In the genomic region with DNA sequence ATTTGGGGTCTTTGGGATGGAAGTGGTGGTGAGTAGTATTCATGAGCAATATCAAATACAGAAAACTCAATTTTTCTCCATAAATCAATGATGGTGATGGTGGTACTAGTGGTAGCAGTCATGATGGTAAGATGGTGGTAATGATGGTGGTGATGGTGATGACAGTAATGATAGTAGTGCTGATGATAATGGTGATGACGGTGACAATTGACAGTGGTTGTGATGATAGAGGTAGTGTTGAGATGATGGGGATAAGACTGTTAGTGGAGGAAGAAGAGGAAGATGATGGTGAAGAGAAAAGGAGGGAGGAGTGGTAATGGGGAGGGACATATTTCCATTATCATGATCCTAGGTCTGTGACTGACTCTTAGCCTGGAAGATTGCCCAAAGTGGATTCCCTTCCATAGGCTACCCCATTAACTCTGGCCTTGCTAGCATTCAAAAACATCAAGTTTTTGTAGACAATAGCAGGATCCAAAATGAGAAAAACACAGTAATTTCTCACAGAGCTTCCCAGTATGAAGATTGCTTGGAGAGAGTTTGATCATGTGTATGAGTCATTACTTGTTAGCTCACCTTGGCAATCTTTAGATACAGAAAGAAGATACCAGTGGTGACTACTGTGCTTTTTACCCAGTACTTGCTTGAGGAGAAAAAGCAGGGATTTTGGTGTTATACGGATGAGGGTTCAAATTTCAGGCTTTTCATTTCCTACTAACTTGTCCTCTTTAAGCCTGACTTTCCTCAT, we compare ENCODE assay signal across 18 cellular contexts.
DNase-seq lines count a peak whose midpoint lies in the region; ATAC-seq and TF ChIP-seq lines count a peak whose summit lies in the region.
"Had no signal": no experiment of that assay in that cellular context is flagged by ENCODE, and none has a peak within 500 bp of the region (broad histone marks: within the 10 kb centered on the region; RNA-seq: fewer than 3 reads in every experiment).

No MANE protein-coding gene starts in this region.

- H3K4me3 ChIP-seq in cardiac muscle cell (no peak overlapping the region), epithelial cell of esophagus (ENCODE audit: low read length) (no peak overlapping the region), tibial nerve (no peak overlapping the region)
- H3K4me3 ChIP-seq: BLaER1, GM12878, GM23248, SJCRH30 had no signal

- H3K9me3 ChIP-seq in cardiac muscle cell (ENCODE audit: low read depth) (no peaks in the 10 kb centered on the region), tibial nerve (no peaks in the 10 kb centered on the region)
- H3K9me3 ChIP-seq: BLaER1, SJCRH30 had no signal

- intact Hi-C loops in Right ventricle myocardium superior (cut with DNase I) = no loop called here

- H3K27me3 Mint-ChIP-seq in nephron (ENCODE audit: low read depth) = no peaks in the 10 kb centered on the region

- H3K27ac Mint-ChIP-seq in nephron = peak overlapping the region in 2 of 3 experiments; percentile 0 to 1

- H3K36me3 Mint-ChIP-seq in nephron (ENCODE audit: low read depth) = no peaks in the 10 kb centered on the region
- H3K36me3 Mint-ChIP-seq: CD8-positive, alpha-beta memory T cell had no signal

- no peak for TF ChIP-seq POLR2A in tibial nerve (IDR thresholded peaks at IDR 0.05)

- WGBS in tibial nerve, 2 donors = 94 to 95% methylated on average over 2 of the region's 2 CpGs

- no peak for DNase-seq in cardiac muscle cell (ENCODE audit: low read depth in 1 of 2, low spot score in 1 of 2)
- DNase-seq in Right ventricle myocardium superior = no peak
- peak; percentile 62 for DNase-seq in epithelial cell of esophagus (ENCODE audit: low read depth)
- DNase-seq in activated gamma-delta T cell treated with Interleukin-2 at 50 U/mL for 16 hours = no peak
- no peak for DNase-seq in tibial nerve (ENCODE audit: low spot score in 2 of 2)
- DNase-seq: CD8-positive, alpha-beta memory T cell; DND-41; GDM1; GM23248; NCI-H1105; NCI-H187 had no signal

- H3K4me1 Mint-ChIP-seq in nephron = peaks cover 20% of the 10 kb centered on the region
- H3K4me1 Mint-ChIP-seq: CD8-positive, alpha-beta memory T cell had no signal

- no peak for ATAC-seq in Right ventricle myocardium superior (ENCODE audit: poor library complexity)
- ATAC-seq in HG03521 (IDR thresholded peaks at IDR 0.05; ENCODE audit: unreplicated experiment) = no peak
- no peak for ATAC-seq in HG02885 (IDR thresholded peaks at IDR 0.05; ENCODE audit: poor library complexity, unreplicated experiment)
- ATAC-seq: GM12878, HCT116 had no signal

- H3K36me3 ChIP-seq in cardiac muscle cell (no peaks in the 10 kb centered on the region), tibial nerve (no peaks in the 10 kb centered on the region)
- H3K36me3 ChIP-seq: BLaER1, SJCRH30 had no signal

- H3K27ac ChIP-seq in cardiac muscle cell = peak overlapping the region; percentile 99
- no peak overlapping the region for H3K27ac ChIP-seq in tibial nerve
- H3K27ac ChIP-seq: BLaER1, GM23248, SJCRH30 had no signal

- TF ChIP-seq CTCF in cardiac muscle cell (IDR thresholded peaks at IDR 0.05; ENCODE audit: low read depth, low read length) (no peak), epithelial cell of esophagus (IDR thresholded peaks at IDR 0.05; ENCODE audit: insufficient read depth, low read depth, low read length, missing control alignments) (no peak), nephron (IDR thresholded peaks at IDR 0.05; ENCODE audit: unreplicated experiment in 3 of 3) (no peak), tibial nerve (IDR thresholded peaks at IDR 0.05) (no peak)

- TF ChIP-seq EP300 in tibial nerve (IDR thresholded peaks at IDR 0.05) = no peak

- peaks cover 73% of the 10 kb centered on the region for H3K4me1 ChIP-seq in cardiac muscle cell (ENCODE audit: low read depth)
- H3K4me1 ChIP-seq in tibial nerve = no peaks in the 10 kb centered on the region
- H3K4me1 ChIP-seq: BLaER1 had no signal

- no peak overlapping the region for H3K4me3 Mint-ChIP-seq in nephron
- H3K4me3 Mint-ChIP-seq: CD8-positive, alpha-beta memory T cell had no signal

- no peaks in the 10 kb centered on the region for H3K9me3 Mint-ChIP-seq in nephron
- H3K9me3 Mint-ChIP-seq: CD8-positive, alpha-beta memory T cell had no signal

- H3K27me3 ChIP-seq in cardiac muscle cell (no peaks in the 10 kb centered on the region), tibial nerve (no peaks in the 10 kb centered on the region)
- H3K27me3 ChIP-seq: BLaER1, SJCRH30 had no signal
